ENCODE assay signal across 1 cellular context in genomic region chr11:4181780-4182721, GRCh38.
TF ChIP-seq lines count a peak whose summit lies in the region.

No MANE protein-coding gene starts in this region.

TF ChIP-seq in HepG2, 621 proteins besides CTCF, POLR2A, EP300 and RAD21 (continued from another document):
- 0 out of 2 replicates have a peak, but pooled peaks have one; percentile 21 for TF ChIP-seq ZNF350 (CRISPR knock-in tag; IDR thresholded peaks at IDR 0.05; ENCODE audit: borderline replicate concordance, low read depth)
- no peak for TF ChIP-seq AHDC1 (CRISPR knock-in tag; IDR thresholded peaks at IDR 0.05; ENCODE audit: borderline replicate concordance)
- peak; percentile 83 for TF ChIP-seq XRCC5 (optimal IDR thresholded peaks at IDR 0.05; ENCODE audit: low read length)
- peak; percentile 18; the same call in 1 of the 2 replicates for TF ChIP-seq SMC3 (IDR thresholded peaks at IDR 0.05; ENCODE audit: low read length)
- TF ChIP-seq ATRX (CRISPR knock-in tag; IDR thresholded peaks at IDR 0.05; ENCODE audit: borderline replicate concordance), result no peak
- no peak for TF ChIP-seq ZIK1 (CRISPR knock-in tag; IDR thresholded peaks at IDR 0.05; ENCODE audit: borderline replicate concordance, low read depth)
- 0 out of 2 replicates have a peak, but pooled peaks have one; percentile 47 for TF ChIP-seq KDM2A (CRISPR knock-in tag; IDR thresholded peaks at IDR 0.05; ENCODE audit: borderline replicate concordance, low read depth)
- TF ChIP-seq, protein P1, sequence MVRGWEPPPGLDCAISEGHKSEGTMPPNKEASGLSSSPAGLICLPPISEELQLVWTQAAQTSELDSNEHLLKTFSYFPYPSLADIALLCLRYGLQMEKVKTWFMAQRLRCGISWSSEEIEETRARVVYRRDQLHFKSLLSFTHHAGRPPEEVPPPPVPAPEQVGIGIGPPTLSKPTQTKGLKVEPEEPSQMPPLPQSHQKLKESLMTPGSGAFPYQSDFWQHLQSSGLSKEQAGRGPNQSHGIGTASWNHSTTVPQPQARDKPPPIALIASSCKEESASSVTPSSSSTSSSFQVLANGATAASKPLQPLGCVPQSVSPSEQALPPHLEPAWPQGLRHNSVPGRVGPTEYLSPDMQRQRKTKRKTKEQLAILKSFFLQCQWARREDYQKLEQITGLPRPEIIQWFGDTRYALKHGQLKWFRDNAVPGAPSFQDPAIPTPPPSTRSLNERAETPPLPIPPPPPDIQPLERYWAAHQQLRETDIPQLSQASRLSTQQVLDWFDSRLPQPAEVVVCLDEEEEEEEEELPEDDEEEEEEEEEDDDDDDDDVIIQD (CRISPR knock-in tag; IDR thresholded peaks at IDR 0.05; ENCODE audit: low read depth), result no peak
- no peak for TF ChIP-seq ZNF781 (CRISPR knock-in tag; IDR thresholded peaks at IDR 0.05; ENCODE audit: borderline replicate concordance, not compliant biosample characterization)
- peak; percentile 91 for TF ChIP-seq STAG1 (CRISPR knock-in tag; IDR thresholded peaks at IDR 0.05)
- TF ChIP-seq MAFG (CRISPR knock-in tag; IDR thresholded peaks at IDR 0.05), result no peak
- TF ChIP-seq MYC (CRISPR knock-in tag; IDR thresholded peaks at IDR 0.05; ENCODE audit: borderline replicate concordance), result peak; percentile 23; the same call in 1 of the 2 replicates
- 0 out of 2 replicates have a peak, but pooled peaks have one; percentile 49 for TF ChIP-seq ZNF264 (CRISPR knock-in tag; IDR thresholded peaks at IDR 0.05)
- no peak for TF ChIP-seq ZNF737 (CRISPR knock-in tag; IDR thresholded peaks at IDR 0.05; ENCODE audit: borderline replicate concordance)
- no peak for TF ChIP-seq ZNF580 (CRISPR knock-in tag; IDR thresholded peaks at IDR 0.05; ENCODE audit: borderline replicate concordance, low read depth)
- no peak for TF ChIP-seq ZNF337 (CRISPR knock-in tag; IDR thresholded peaks at IDR 0.05; ENCODE audit: borderline replicate concordance, low read depth)
- TF ChIP-seq REPIN1 (CRISPR knock-in tag; IDR thresholded peaks at IDR 0.05; ENCODE audit: borderline replicate concordance, low read depth), result peak; percentile 35; the same call in 1 of the 2 replicates
- no peak for TF ChIP-seq ZNF224 (CRISPR knock-in tag; IDR thresholded peaks at IDR 0.05)
- TF ChIP-seq NPAS2 (CRISPR knock-in tag; IDR thresholded peaks at IDR 0.05; ENCODE audit: borderline replicate concordance), result no peak
- TF ChIP-seq, protein P2, sequence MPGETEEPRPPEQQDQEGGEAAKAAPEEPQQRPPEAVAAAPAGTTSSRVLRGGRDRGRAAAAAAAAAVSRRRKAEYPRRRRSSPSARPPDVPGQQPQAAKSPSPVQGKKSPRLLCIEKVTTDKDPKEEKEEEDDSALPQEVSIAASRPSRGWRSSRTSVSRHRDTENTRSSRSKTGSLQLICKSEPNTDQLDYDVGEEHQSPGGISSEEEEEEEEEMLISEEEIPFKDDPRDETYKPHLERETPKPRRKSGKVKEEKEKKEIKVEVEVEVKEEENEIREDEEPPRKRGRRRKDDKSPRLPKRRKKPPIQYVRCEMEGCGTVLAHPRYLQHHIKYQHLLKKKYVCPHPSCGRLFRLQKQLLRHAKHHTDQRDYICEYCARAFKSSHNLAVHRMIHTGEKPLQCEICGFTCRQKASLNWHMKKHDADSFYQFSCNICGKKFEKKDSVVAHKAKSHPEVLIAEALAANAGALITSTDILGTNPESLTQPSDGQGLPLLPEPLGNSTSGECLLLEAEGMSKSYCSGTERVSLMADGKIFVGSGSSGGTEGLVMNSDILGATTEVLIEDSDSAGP (CRISPR knock-in tag; IDR thresholded peaks at IDR 0.05; ENCODE audit: borderline replicate concordance), result peak; percentile 26; the same call in 1 of the 2 replicates
